1 cellular context compared by ENCODE assay signal in genomic region chr6:25017486-25017885, GRCh38.
TF ChIP-seq lines count a peak whose summit lies in the region.

No MANE protein-coding gene starts in this region.

TF ChIP-seq in IMR-90, 13 proteins besides CTCF, POLR2A, EP300 and RAD21 (continued from another document):
- no peak for TF ChIP-seq ELK1 (IDR thresholded peaks at IDR 0.05; ENCODE audit: borderline replicate concordance, low read depth, low read length)
- TF ChIP-seq MAFK (IDR thresholded peaks at IDR 0.05; ENCODE audit: low read depth, low read length): no peak
- no peak for TF ChIP-seq NFE2L2 (IDR thresholded peaks at IDR 0.05; ENCODE audit: low read depth, low read length)
- TF ChIP-seq MAZ (IDR thresholded peaks at IDR 0.05; ENCODE audit: borderline replicate concordance, low read depth, low read length): no peak
- TF ChIP-seq SMC3 (IDR thresholded peaks at IDR 0.05; ENCODE audit: low read depth, low read length): no peak
- no peak for TF ChIP-seq BHLHE40 (IDR thresholded peaks at IDR 0.05; ENCODE audit: low read depth, low read length)
- no peak for TF ChIP-seq FOS (IDR thresholded peaks at IDR 0.05; ENCODE audit: low read depth, low read length)
- TF ChIP-seq RFX5 (IDR thresholded peaks at IDR 0.05; ENCODE audit: low read depth, low read length): no peak
- no peak for TF ChIP-seq CHD1 (IDR thresholded peaks at IDR 0.05; ENCODE audit: low read depth, low read length)
- TF ChIP-seq MXI1 (IDR thresholded peaks at IDR 0.05; ENCODE audit: borderline replicate concordance, low read depth, low read length): no peak
- TF ChIP-seq USF2 (IDR thresholded peaks at IDR 0.05; ENCODE audit: low read depth, low read length): no peak
- no peak for TF ChIP-seq CEBPB (IDR thresholded peaks at IDR 0.05; ENCODE audit: low read depth, low read length)
